In the genomic region with DNA sequence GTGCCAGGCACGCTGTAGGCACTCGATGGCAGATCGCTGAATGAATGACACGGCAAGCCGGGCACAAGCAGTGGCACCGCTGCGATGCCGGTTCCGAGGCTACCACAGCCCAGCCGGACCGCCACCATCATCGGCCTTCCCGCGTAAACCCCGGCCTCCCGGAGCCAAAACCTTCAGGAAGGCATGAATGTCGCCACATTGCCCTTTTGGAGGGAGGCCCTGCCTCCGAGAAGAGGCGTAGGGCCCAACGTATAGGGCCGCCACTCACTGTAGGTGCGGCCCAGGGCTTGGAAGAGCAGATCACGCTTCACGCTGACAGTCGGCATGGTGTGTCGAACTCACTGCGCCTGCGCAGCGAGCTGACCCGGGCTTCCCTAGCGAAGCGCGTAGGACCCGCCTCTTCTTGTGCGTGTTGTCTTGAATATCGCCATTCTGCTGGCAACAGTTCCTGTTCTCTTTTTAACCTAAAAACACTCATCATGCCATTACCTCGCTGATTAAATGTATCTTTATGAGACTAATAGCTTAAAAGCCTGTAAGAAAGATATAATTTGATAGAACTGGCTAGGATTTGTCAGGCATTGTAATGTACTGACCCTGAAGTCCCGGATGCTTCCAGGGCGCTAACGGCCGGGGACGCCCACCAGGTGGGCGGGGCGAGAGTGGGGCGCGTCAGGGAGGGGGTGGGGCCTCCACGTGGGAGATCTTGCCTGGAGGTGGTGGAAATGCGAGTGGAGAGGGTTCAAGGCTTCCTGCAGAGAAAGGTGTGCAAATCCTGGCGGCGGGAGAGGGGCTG, we compare ENCODE assay signal across 1 cellular context.
TF ChIP-seq lines count a peak whose summit lies in the region.

A gene (minus strand): TSS at position 345 of the 796 bp plus-strand sequence. CDS start 19 bp downstream, at position 326.

TF ChIP-seq in GM12878, 131 proteins besides CTCF, POLR2A, EP300 and RAD21 (continued from another document and continues in another):
- TF ChIP-seq, protein P1, sequence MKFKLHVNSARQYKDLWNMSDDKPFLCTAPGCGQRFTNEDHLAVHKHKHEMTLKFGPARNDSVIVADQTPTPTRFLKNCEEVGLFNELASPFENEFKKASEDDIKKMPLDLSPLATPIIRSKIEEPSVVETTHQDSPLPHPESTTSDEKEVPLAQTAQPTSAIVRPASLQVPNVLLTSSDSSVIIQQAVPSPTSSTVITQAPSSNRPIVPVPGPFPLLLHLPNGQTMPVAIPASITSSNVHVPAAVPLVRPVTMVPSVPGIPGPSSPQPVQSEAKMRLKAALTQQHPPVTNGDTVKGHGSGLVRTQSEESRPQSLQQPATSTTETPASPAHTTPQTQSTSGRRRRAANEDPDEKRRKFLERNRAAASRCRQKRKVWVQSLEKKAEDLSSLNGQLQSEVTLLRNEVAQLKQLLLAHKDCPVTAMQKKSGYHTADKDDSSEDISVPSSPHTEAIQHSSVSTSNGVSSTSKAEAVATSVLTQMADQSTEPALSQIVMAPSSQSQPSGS (IDR thresholded peaks at IDR 0.05; ENCODE audit: low read length), result no peak
- TF ChIP-seq RFX5 (IDR thresholded peaks at IDR 0.05; ENCODE audit: low read depth, low read length) (0 out of 2 replicates have a peak, but pooled peaks have one; percentile 37), KDM1A (IDR thresholded peaks at IDR 0.05; ENCODE audit: borderline replicate concordance) (no peak), BMI1 (IDR thresholded peaks at IDR 0.05; ENCODE audit: borderline replicate concordance) (no peak), TCF12 (IDR thresholded peaks at IDR 0.05; ENCODE audit: low read depth, low read length) (0 out of 2 replicates have a peak, but pooled peaks have one; percentile 22), ZSCAN29 (IDR thresholded peaks at IDR 0.05) (no peak), TARDBP (IDR thresholded peaks at IDR 0.05; ENCODE audit: borderline replicate concordance) (no peak), MXI1 (IDR thresholded peaks at IDR 0.05; ENCODE audit: low read depth, low read length) (peak; percentile 99), NR2F1 (conservative IDR thresholded peaks at IDR 0.05) (no peak; the same call in 1 of the 2 replicates), SREBF2 (IDR thresholded peaks at IDR 0.05; ENCODE audit: low read length) (no peak), SMC3 (IDR thresholded peaks at IDR 0.05; ENCODE audit: borderline replicate concordance, low read length) (no peak), EZH2 (IDR thresholded peaks at IDR 0.05; ENCODE audit: borderline replicate concordance, control insufficient read depth, low read depth, low read length) (no peak), LARP7 (IDR thresholded peaks at IDR 0.05) (peak; percentile 61; the same call in 1 of the 2 replicates), TBL1XR1 (IDR thresholded peaks at IDR 0.05; ENCODE audit: low read depth, low read length) (no peak), FOXK2 (IDR thresholded peaks at IDR 0.05) (no peak; the same call in 1 of the 2 replicates), CREM (IDR thresholded peaks at IDR 0.05; ENCODE audit: low read depth) (peak; percentile 31; the same call in 1 of the 2 replicates), SUZ12 (IDR thresholded peaks at IDR 0.05; ENCODE audit: unreplicated experiment) (no peak), POLR2AphosphoS5 (IDR thresholded peaks at IDR 0.05; ENCODE audit: low read length) (peak; percentile 95), CBX3 (IDR thresholded peaks at IDR 0.05; ENCODE audit: borderline replicate concordance, low read depth) (no peak), MEF2A (IDR thresholded peaks at IDR 0.05; ENCODE audit: insufficient read depth, low read depth, low read length) (no peak), NRF1 (conservative IDR thresholded peaks at IDR 0.05; ENCODE audit: low read depth, low read length) (peak; percentile 93), PML (IDR thresholded peaks at IDR 0.05; ENCODE audit: low read length) (peak; percentile 91), ASH2L (IDR thresholded peaks at IDR 0.05; ENCODE audit: borderline replicate concordance, low read depth) (0 out of 2 replicates have a peak, but pooled peaks have one; percentile 42), HDGF (IDR thresholded peaks at IDR 0.05) (peak; percentile 71; the same call in 1 of the 2 replicates), HDAC6 (IDR thresholded peaks at IDR 0.05; ENCODE audit: unreplicated experiment) (peak; percentile 30), HCFC1 (IDR thresholded peaks at IDR 0.05; ENCODE audit: low read length) (peak; percentile 60), EGR1 (IDR thresholded peaks at IDR 0.05; ENCODE audit: borderline replicate concordance in 1 of 2, low read depth in 2 of 2, low read length in 2 of 2) (peak in 1 of 2 experiments; percentile 82; a peak in 2 of 3 replicates), TCF3 (IDR thresholded peaks at IDR 0.05; ENCODE audit: borderline replicate concordance, insufficient read depth, low read depth, low read length) (peak; percentile 35; the same call in 1 of the 2 replicates), ZBED1 (IDR thresholded peaks at IDR 0.05; ENCODE audit: borderline replicate concordance) (no peak; the same call in 1 of the 2 replicates)
- TF ChIP-seq, protein P2, sequence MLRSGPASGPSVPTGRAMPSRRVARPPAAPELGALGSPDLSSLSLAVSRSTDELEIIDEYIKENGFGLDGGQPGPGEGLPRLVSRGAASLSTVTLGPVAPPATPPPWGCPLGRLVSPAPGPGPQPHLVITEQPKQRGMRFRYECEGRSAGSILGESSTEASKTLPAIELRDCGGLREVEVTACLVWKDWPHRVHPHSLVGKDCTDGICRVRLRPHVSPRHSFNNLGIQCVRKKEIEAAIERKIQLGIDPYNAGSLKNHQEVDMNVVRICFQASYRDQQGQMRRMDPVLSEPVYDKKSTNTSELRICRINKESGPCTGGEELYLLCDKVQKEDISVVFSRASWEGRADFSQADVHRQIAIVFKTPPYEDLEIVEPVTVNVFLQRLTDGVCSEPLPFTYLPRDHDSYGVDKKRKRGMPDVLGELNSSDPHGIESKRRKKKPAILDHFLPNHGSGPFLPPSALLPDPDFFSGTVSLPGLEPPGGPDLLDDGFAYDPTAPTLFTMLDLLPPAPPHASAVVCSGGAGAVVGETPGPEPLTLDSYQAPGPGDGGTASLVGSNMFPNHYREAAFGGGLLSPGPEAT (IDR thresholded peaks at IDR 0.05; ENCODE audit: low read depth), result peak; percentile 97
- TF ChIP-seq, protein P3, sequence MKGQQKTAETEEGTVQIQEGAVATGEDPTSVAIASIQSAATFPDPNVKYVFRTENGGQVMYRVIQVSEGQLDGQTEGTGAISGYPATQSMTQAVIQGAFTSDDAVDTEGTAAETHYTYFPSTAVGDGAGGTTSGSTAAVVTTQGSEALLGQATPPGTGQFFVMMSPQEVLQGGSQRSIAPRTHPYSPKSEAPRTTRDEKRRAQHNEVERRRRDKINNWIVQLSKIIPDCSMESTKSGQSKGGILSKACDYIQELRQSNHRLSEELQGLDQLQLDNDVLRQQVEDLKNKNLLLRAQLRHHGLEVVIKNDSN (IDR thresholded peaks at IDR 0.05; ENCODE audit: borderline replicate concordance, extremely low read length, insufficient read depth, low read depth, low read length), result no peak
- TF ChIP-seq, protein P4, sequence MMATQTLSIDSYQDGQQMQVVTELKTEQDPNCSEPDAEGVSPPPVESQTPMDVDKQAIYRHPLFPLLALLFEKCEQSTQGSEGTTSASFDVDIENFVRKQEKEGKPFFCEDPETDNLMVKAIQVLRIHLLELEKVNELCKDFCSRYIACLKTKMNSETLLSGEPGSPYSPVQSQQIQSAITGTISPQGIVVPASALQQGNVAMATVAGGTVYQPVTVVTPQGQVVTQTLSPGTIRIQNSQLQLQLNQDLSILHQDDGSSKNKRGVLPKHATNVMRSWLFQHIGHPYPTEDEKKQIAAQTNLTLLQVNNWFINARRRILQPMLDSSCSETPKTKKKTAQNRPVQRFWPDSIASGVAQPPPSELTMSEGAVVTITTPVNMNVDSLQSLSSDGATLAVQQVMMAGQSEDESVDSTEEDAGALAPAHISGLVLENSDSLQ (IDR thresholded peaks at IDR 0.05), result peak; percentile 92
- TF ChIP-seq, protein P5, sequence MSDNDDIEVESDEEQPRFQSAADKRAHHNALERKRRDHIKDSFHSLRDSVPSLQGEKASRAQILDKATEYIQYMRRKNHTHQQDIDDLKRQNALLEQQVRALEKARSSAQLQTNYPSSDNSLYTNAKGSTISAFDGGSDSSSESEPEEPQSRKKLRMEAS (IDR thresholded peaks at IDR 0.05; ENCODE audit: low read depth, low read length), result peak; percentile 83
- TF ChIP-seq, protein P6, sequence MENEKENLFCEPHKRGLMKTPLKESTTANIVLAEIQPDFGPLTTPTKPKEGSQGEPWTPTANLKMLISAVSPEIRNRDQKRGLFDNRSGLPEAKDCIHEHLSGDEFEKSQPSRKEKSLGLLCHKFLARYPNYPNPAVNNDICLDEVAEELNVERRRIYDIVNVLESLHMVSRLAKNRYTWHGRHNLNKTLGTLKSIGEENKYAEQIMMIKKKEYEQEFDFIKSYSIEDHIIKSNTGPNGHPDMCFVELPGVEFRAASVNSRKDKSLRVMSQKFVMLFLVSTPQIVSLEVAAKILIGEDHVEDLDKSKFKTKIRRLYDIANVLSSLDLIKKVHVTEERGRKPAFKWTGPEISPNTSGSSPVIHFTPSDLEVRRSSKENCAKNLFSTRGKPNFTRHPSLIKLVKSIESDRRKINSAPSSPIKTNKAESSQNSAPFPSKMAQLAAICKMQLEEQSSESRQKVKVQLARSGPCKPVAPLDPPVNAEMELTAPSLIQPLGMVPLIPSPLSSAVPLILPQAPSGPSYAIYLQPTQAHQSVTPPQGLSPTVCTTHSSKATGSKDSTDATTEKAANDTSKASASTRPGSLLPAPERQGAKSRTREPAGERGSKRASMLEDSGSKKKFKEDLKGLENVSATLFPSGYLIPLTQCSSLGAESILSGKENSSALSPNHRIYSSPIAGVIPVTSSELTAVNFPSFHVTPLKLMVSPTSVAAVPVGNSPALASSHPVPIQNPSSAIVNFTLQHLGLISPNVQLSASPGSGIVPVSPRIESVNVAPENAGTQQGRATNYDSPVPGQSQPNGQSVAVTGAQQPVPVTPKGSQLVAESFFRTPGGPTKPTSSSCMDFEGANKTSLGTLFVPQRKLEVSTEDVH (IDR thresholded peaks at IDR 0.05; ENCODE audit: low read depth, partially characterized antibody), result peak; percentile 44
- TF ChIP-seq, protein P7, sequence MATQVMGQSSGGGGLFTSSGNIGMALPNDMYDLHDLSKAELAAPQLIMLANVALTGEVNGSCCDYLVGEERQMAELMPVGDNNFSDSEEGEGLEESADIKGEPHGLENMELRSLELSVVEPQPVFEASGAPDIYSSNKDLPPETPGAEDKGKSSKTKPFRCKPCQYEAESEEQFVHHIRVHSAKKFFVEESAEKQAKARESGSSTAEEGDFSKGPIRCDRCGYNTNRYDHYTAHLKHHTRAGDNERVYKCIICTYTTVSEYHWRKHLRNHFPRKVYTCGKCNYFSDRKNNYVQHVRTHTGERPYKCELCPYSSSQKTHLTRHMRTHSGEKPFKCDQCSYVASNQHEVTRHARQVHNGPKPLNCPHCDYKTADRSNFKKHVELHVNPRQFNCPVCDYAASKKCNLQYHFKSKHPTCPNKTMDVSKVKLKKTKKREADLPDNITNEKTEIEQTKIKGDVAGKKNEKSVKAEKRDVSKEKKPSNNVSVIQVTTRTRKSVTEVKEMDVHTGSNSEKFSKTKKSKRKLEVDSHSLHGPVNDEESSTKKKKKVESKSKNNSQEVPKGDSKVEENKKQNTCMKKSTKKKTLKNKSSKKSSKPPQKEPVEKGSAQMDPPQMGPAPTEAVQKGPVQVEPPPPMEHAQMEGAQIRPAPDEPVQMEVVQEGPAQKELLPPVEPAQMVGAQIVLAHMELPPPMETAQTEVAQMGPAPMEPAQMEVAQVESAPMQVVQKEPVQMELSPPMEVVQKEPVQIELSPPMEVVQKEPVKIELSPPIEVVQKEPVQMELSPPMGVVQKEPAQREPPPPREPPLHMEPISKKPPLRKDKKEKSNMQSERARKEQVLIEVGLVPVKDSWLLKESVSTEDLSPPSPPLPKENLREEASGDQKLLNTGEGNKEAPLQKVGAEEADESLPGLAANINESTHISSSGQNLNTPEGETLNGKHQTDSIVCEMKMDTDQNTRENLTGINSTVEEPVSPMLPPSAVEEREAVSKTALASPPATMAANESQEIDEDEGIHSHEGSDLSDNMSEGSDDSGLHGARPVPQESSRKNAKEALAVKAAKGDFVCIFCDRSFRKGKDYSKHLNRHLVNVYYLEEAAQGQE (IDR thresholded peaks at IDR 0.05; ENCODE audit: low read depth, low read length), result no peak
- TF ChIP-seq, protein P8, sequence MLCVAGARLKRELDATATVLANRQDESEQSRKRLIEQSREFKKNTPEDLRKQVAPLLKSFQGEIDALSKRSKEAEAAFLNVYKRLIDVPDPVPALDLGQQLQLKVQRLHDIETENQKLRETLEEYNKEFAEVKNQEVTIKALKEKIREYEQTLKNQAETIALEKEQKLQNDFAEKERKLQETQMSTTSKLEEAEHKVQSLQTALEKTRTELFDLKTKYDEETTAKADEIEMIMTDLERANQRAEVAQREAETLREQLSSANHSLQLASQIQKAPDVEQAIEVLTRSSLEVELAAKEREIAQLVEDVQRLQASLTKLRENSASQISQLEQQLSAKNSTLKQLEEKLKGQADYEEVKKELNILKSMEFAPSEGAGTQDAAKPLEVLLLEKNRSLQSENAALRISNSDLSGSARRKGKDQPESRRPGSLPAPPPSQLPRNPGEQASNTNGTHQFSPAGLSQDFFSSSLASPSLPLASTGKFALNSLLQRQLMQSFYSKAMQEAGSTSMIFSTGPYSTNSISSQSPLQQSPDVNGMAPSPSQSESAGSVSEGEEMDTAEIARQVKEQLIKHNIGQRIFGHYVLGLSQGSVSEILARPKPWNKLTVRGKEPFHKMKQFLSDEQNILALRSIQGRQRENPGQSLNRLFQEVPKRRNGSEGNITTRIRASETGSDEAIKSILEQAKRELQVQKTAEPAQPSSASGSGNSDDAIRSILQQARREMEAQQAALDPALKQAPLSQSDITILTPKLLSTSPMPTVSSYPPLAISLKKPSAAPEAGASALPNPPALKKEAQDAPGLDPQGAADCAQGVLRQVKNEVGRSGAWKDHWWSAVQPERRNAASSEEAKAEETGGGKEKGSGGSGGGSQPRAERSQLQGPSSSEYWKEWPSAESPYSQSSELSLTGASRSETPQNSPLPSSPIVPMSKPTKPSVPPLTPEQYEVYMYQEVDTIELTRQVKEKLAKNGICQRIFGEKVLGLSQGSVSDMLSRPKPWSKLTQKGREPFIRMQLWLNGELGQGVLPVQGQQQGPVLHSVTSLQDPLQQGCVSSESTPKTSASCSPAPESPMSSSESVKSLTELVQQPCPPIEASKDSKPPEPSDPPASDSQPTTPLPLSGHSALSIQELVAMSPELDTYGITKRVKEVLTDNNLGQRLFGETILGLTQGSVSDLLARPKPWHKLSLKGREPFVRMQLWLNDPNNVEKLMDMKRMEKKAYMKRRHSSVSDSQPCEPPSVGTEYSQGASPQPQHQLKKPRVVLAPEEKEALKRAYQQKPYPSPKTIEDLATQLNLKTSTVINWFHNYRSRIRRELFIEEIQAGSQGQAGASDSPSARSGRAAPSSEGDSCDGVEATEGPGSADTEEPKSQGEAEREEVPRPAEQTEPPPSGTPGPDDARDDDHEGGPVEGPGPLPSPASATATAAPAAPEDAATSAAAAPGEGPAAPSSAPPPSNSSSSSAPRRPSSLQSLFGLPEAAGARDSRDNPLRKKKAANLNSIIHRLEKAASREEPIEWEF (IDR thresholded peaks at IDR 0.05; ENCODE audit: insufficient replicate concordance, low read depth, low read length), result no peak
